1 cellular context compared by ENCODE assay signal in genomic region chr1:121545899-121546298, GRCh38.
TF ChIP-seq lines count a peak whose summit lies in the region.
"Not testable (repeated sequence)": the region's sequence is repeated elsewhere in the genome, so short reads cannot be mapped to it uniquely, and the experiment has no call there.

No MANE protein-coding gene starts in this region.

- CTCF ChIA-PET in HEK293 (lab: Yijun Ruan, JAX) = not testable (repeated sequence)

- not testable (repeated sequence) for H3K4me1 ChIP-seq in HEK293 (ENCODE audit: control insufficient read depth, insufficient read depth, low read length)

- POLR2A ChIA-PET in HEK293 (lab: Yijun Ruan, JAX) = not testable (repeated sequence)

- TF ChIP-seq CTCF in HEK293 (tag by site-specific recombination; IDR thresholded peaks at IDR 0.05) = not testable (repeated sequence)

- H3K9me3 ChIP-seq in HEK293 (ENCODE audit: control insufficient read depth, insufficient read depth, low read depth, low read length) = not testable (repeated sequence)

- H3K4me3 ChIP-seq in HEK293 (ENCODE audit: low read depth, low read length) = not testable (repeated sequence)

- H3K27ac ChIP-seq in HEK293 (ENCODE audit: extremely low read depth, low read depth, low read length) = not testable (repeated sequence)

- H3K36me3 ChIP-seq in HEK293 (ENCODE audit: control insufficient read depth in 2 of 2, insufficient read depth in 1 of 2, low read length in 2 of 2) = not testable (repeated sequence)

TF ChIP-seq in HEK293, 187 proteins besides CTCF, POLR2A, EP300 and RAD21:
- TF ChIP-seq ZNF580 (tag by site-specific recombination; IDR thresholded peaks at IDR 0.05) = peak; percentile 76
- TF ChIP-seq ZNF146 (tag by site-specific recombination; IDR thresholded peaks at IDR 0.05) = peak; percentile 90
